Comparison of ENCODE assay signal across 10 cellular contexts in the genomic region with DNA sequence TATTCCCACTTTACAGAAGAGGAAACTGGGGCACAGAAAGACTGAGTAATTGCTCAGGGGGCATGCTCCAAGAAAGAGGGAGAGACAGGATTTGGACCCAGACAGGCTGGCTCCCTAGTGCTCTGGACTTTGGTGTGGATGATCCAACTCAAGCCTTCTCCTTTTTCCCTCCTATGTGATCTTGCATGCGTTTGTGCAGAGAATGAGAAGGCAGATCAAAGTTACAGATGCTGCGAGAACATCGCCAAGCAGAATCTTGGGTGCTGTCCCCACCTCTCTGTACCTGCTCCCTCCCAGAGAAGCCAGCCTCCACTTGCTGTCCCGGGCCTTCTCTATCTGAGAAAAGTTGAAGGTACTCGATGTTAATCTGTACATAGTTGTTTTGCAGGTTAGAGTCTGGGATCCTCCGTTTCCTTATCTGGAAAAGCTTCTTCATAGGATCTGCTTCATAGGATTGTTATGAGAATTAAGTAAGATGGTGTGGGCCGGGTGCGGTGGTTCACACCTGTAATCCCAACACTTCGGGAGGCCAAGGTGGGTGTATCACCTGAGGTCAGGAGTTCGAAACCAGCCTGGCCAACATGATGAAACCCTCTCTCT. TPM values are rescaled to one million over a fixed set of nuclear protein-coding genes. Genes with fewer than 3 reads are reported as not detected.
DNase-seq lines count a peak whose midpoint lies in the region; ATAC-seq and TF ChIP-seq lines count a peak whose summit lies in the region.
"Had no signal": no experiment of that assay in that cellular context is flagged by ENCODE, and none has a peak within 500 bp of the region (broad histone marks: within the 10 kb centered on the region; RNA-seq: fewer than 3 reads in every experiment).

No MANE protein-coding gene starts in this region.

- peak overlapping the region; percentile 92 for H3K4me3 Mint-ChIP-seq in CD8-positive, alpha-beta T cell
- peak overlapping the region; percentile 91 for H3K4me3 Mint-ChIP-seq in neural crest cell

- H3K36me3 ChIP-seq in CD8-positive, alpha-beta T cell (ENCODE audit: insufficient read depth, low read length), result no peaks in the 10 kb centered on the region
- no peaks in the 10 kb centered on the region for H3K36me3 ChIP-seq in Karpas-422 (ENCODE audit: insufficient read depth, low read length)

- H3K4me3 ChIP-seq in CD8-positive, alpha-beta T cell (ENCODE audit: low read depth, low read length), result peak overlapping the region; percentile 94
- peak overlapping the region; percentile 91; the same call in 1 of the 2 replicates for H3K4me3 ChIP-seq in Karpas-422 (ENCODE audit: low read length)
- peak overlapping the region; percentile 72 for H3K4me3 ChIP-seq in choroid plexus epithelial cell (ENCODE audit: low read depth, low read length)

- H3K4me1 ChIP-seq in CD8-positive, alpha-beta T cell (ENCODE audit: insufficient read depth, low read length), result peaks cover 16% of the 10 kb centered on the region
- peaks cover 24% of the 10 kb centered on the region for H3K4me1 ChIP-seq in Karpas-422 (ENCODE audit: low read length)

- no peak for TF ChIP-seq CTCF in CD8-positive, alpha-beta T cell (IDR thresholded peaks at IDR 0.05)
- TF ChIP-seq CTCF in choroid plexus epithelial cell (conservative IDR thresholded peaks at IDR 0.05; ENCODE audit: low read depth, low read length), result no peak
- no peak for TF ChIP-seq CTCF in neural crest cell (conservative IDR thresholded peaks at IDR 0.05)

- CTCF ChIA-PET in CD8-positive, alpha-beta T cell (lab: Charles Lee), result interaction anchor here (2.4 to 3.4 kb wide), 3 partner anchors 27 to 47 kb away, joined by 10 to 17 read pairs (median 15); no protein-coding TSS in a partner anchor

- no peak overlapping the region for H2AFZ ChIP-seq in Karpas-422 (ENCODE audit: low read length)

- peaks cover 35% of the 10 kb centered on the region for H3K4me1 Mint-ChIP-seq in CD8-positive, alpha-beta T cell (ENCODE audit: low read depth)
- H3K4me1 Mint-ChIP-seq in neural crest cell, result peaks cover 14% of the 10 kb centered on the region

- no peaks in the 10 kb centered on the region for H3K9me3 ChIP-seq in CD8-positive, alpha-beta T cell (ENCODE audit: low read length)
- H3K9me3 ChIP-seq in Karpas-422 (ENCODE audit: low read length), result no peaks in the 10 kb centered on the region

- peak overlapping the region; percentile 99 for H3K27ac ChIP-seq in CD8-positive, alpha-beta T cell (ENCODE audit: low read depth, low read length)
- no peak overlapping the region for H3K27ac ChIP-seq in Karpas-422 (ENCODE audit: low read length)

- no peaks in the 10 kb centered on the region for H3K79me2 ChIP-seq in Karpas-422 (ENCODE audit: low read length)

- DNase-seq in CD8-positive, alpha-beta T cell, result no peak
- no peak for DNase-seq in Karpas-422
- DNase-seq in choroid plexus epithelial cell (ENCODE audit: low read depth), result no peak
- DNase-seq in neural crest cell (ENCODE audit: low read depth, low spot score), result no peak
- no peak for DNase-seq in SKM-1 (lab: John Stamatoyannopoulos, UW; ENCODE audit: unreplicated experiment)
- DNase-seq in NCI-H1105 treated with DMSO at 0.1 percent for 48 hours (lab: John Stamatoyannopoulos, UW), result no peak
- no peak for DNase-seq in left cardiac atrium
- DNase-seq: aorta, KG1 had no signal

- H3K27me3 ChIP-seq in CD8-positive, alpha-beta T cell (ENCODE audit: insufficient read depth, low read length), result no peaks in the 10 kb centered on the region
- no peaks in the 10 kb centered on the region for H3K27me3 ChIP-seq in Karpas-422 (ENCODE audit: low read length)

- H3K27me3 Mint-ChIP-seq in CD8-positive, alpha-beta T cell (ENCODE audit: low read depth), result no peaks in the 10 kb centered on the region
- H3K27me3 Mint-ChIP-seq in neural crest cell (ENCODE audit: low read depth), result peaks cover 44% of the 10 kb centered on the region

- H4K20me1 ChIP-seq in Karpas-422 (ENCODE audit: insufficient read depth, low read depth, low read length), result peaks cover 7% of the 10 kb centered on the region; the same call in 1 of the 2 replicates

- intact Hi-C loops in CD8-positive, alpha-beta T cell (cut with DNase I, micrococcal nuclease), result loop anchor here (1.0 to 5.0 kb wide), 8 partner anchors 46 to 498 kb away; a partner anchor contains a TSS
- intact Hi-C loops in left cardiac atrium (cut with DNase I), result no loop called here

- H3K9ac ChIP-seq in Karpas-422 (ENCODE audit: low read length), result peak overlapping the region; percentile 85; the same call in 1 of the 2 replicates

- POLR2A ChIA-PET in CD8-positive, alpha-beta T cell (lab: Charles Lee), result interaction anchor here (0.6 to 3.0 kb wide), 15 partner anchors 8 to 498 kb away, joined by 3 to 24 read pairs (median 5); a partner anchor contains a TSS

- H3K4me2 ChIP-seq in Karpas-422 (ENCODE audit: low read depth, low read length, poor library complexity, severe bottlenecking), result peak overlapping the region; percentile 92

- H3K9me3 Mint-ChIP-seq in CD8-positive, alpha-beta T cell, result no peaks in the 10 kb centered on the region
- no peaks in the 10 kb centered on the region for H3K9me3 Mint-ChIP-seq in neural crest cell

- no peak for ATAC-seq in CD8-positive, alpha-beta T cell
- ATAC-seq in HG02884 (IDR thresholded peaks at IDR 0.05; ENCODE audit: unreplicated experiment) (no peak), left cardiac atrium (no peak)

- H3K36me3 Mint-ChIP-seq in CD8-positive, alpha-beta T cell, result peaks cover 12% of the 10 kb centered on the region
- no peaks in the 10 kb centered on the region for H3K36me3 Mint-ChIP-seq in neural crest cell (ENCODE audit: low read depth)

- H3K9me2 ChIP-seq in Karpas-422 (replicated peaks; ENCODE audit: insufficient read depth, low read length), result no peaks in the 10 kb centered on the region

- H3K27ac Mint-ChIP-seq in CD8-positive, alpha-beta T cell, result peak overlapping the region; percentile 97
- H3K27ac Mint-ChIP-seq in neural crest cell (ENCODE audit: unreplicated experiment), result no peak overlapping the region

RNA-seq across cellular contexts. Expression of a gene that starts 10.2 kb away (rescaled TPM):
- 10 to 100 TPM; 83.5 to 92.8 TPM for total RNA-seq in CD8-positive, alpha-beta T cell
- 23.7 and 25.8 TPM in 2 replicates for total RNA-seq in Karpas-422 (2014; rRNA removed; shearing (Covaris generic); ENCODE audit: low replicate concordance)
- total RNA-seq in neural crest cell (15.8 and 16.7 TPM in 2 replicates), left cardiac atrium (10 to 100 TPM; 36.3 to 63.4 TPM)

Comparison
In these comparisons a context has a peak if more than half of its experiments do, and no peak if none do; other contexts are left out.
1. intact Hi-C loops: an anchor here in CD8-positive, alpha-beta T cell (1.0 to 5.0 kb wide); none called in left cardiac atrium.